ENCODE assay signal across 1 cellular context in the genomic region with DNA sequence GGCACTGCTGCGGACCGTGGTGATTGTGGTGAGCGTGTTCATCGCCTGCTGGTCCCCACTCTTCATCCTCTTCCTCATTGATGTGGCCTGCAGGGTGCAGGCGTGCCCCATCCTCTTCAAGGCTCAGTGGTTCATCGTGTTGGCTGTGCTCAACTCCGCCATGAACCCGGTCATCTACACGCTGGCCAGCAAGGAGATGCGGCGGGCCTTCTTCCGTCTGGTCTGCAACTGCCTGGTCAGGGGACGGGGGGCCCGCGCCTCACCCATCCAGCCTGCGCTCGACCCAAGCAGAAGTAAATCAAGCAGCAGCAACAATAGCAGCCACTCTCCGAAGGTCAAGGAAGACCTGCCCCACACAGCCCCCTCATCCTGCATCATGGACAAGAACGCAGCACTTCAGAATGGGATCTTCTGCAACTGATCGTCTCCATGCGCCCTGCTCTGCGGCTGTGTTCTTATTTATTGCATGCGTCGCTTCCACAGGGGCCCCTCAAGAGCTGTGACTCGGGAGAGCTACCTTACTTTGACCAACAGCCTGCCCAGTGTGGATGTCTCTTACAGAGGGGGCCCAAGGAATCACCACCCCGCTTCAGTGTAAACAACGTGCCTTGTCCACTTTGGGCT.
TF ChIP-seq lines count a peak whose summit lies in the region.

No MANE protein-coding gene starts in this region.

TF ChIP-seq in H1, 55 proteins besides CTCF, POLR2A, EP300 and RAD21 (continued from another document):
- no peak for TF ChIP-seq PHF8 (conservative IDR thresholded peaks at IDR 0.05; ENCODE audit: low read depth, low read length)
- no peak for TF ChIP-seq ZNF274 (IDR thresholded peaks at IDR 0.05; ENCODE audit: borderline replicate concordance, extremely low read depth, low read length)
- no peak for TF ChIP-seq HDAC6 (IDR thresholded peaks at IDR 0.05; ENCODE audit: low read depth, low read length)
- TF ChIP-seq RXRA (IDR thresholded peaks at IDR 0.05; ENCODE audit: insufficient read depth, low read depth, low read length) = no peak
- TF ChIP-seq, protein P1, sequence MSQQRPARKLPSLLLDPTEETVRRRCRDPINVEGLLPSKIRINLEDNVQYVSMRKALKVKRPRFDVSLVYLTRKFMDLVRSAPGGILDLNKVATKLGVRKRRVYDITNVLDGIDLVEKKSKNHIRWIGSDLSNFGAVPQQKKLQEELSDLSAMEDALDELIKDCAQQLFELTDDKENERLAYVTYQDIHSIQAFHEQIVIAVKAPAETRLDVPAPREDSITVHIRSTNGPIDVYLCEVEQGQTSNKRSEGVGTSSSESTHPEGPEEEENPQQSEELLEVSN (IDR thresholded peaks at IDR 0.05) = no peak
- TF ChIP-seq JUN (IDR thresholded peaks at IDR 0.05; ENCODE audit: low read depth, low read length) = no peak
- no peak for TF ChIP-seq RBBP5 (IDR thresholded peaks at IDR 0.05; ENCODE audit: borderline replicate concordance, low read depth, low read length)
- TF ChIP-seq MAFK (IDR thresholded peaks at IDR 0.05; ENCODE audit: low read depth, low read length) = no peak
- no peak for TF ChIP-seq JUND (IDR thresholded peaks at IDR 0.05; ENCODE audit: low read length)
- TF ChIP-seq CBX8 (IDR thresholded peaks at IDR 0.05; ENCODE audit: borderline replicate concordance, low read depth, low read length) = no peak
- no peak for TF ChIP-seq TBP (IDR thresholded peaks at IDR 0.05; ENCODE audit: low read depth, low read length)
- TF ChIP-seq SAP30 (IDR thresholded peaks at IDR 0.05; ENCODE audit: insufficient read depth, insufficient replicate concordance, low read length) = no peak
